ENCODE assay signal across 14 cellular contexts in the genomic region with DNA sequence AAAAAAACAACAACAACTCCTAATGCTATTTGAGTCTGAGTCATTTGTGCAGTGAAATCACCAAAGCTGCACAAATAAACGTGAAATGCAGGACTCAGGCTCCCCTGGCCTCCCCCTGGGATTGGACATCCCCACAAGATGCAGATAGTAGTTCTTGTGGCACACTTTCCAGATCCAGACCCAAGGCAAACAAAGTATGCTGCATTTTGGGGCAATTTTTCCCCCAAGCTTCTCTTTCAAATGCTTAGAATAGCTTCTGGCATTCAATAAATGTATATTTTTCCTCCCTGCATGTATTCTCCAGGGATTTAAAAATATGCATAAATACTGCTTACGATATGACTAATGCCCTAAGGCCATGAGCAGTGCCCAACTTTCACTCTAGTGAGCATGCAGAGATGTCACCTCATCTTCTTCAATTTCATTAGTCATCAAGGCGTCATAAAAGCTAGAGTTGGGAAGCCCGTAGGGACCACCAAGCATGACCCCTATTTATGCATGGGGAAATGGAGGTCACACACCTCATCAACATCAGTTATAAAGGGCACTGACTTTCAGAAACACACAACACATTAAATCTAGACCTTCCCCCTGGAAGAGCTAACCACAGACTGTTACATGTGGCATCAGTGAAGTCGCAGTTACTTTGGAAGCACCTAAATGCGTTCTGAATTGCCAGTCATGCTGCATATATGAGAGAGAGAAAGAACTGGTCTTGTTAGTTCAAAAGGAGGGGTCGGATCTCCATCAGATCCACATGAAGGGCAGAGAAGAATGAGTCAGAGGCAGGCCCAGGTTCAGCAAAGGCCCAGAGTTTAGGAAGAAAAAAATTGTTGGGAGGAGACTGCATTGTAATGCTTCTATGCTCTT.
DNase-seq lines count a peak whose midpoint lies in the region; ATAC-seq and TF ChIP-seq lines count a peak whose summit lies in the region.
"Had no signal": no experiment of that assay in that cellular context is flagged by ENCODE, and none has a peak within 500 bp of the region (broad histone marks: within the 10 kb centered on the region; RNA-seq: fewer than 3 reads in every experiment).

No MANE protein-coding gene starts in this region.

- H3K4me3 ChIP-seq in AG10803 (ENCODE audit: low read length) = no peak overlapping the region
- H3K4me3 ChIP-seq in HEK293 (ENCODE audit: low read depth, low read length) = no peak overlapping the region
- no peak overlapping the region for H3K4me3 ChIP-seq in fibroblast of villous mesenchyme (ENCODE audit: low read depth, low read length)
- H3K4me3 ChIP-seq: esophagus squamous epithelium had no signal

- no peaks in the 10 kb centered on the region for H3K9me3 ChIP-seq in HEK293 (ENCODE audit: control insufficient read depth, insufficient read depth, low read depth, low read length)
- H3K9me3 ChIP-seq: esophagus squamous epithelium had no signal

- H3K36me3 ChIP-seq in HEK293 (ENCODE audit: control insufficient read depth in 2 of 2, insufficient read depth in 1 of 2, low read length in 2 of 2) = no peaks in the 10 kb centered on the region
- H3K36me3 ChIP-seq: esophagus squamous epithelium had no signal

- H3K27ac ChIP-seq in HEK293 (ENCODE audit: extremely low read depth, low read depth, low read length) = no peak overlapping the region
- H3K27ac ChIP-seq: esophagus squamous epithelium had no signal

- no peak for TF ChIP-seq CTCF in AG10803 (conservative IDR thresholded peaks at IDR 0.05; ENCODE audit: low read length)
- TF ChIP-seq CTCF in HEK293 (tag by site-specific recombination; IDR thresholded peaks at IDR 0.05) = no peak
- no peak for TF ChIP-seq CTCF in fibroblast of villous mesenchyme (IDR thresholded peaks at IDR 0.05; ENCODE audit: insufficient read depth, low read depth, low read length)

- no peak for ATAC-seq in GM21367 (IDR thresholded peaks at IDR 0.05; ENCODE audit: unreplicated experiment)

- DNase-seq in AG10803 (ENCODE audit: low read depth) (peak; percentile 70), T1000 (lab: John Stamatoyannopoulos, UW) (peak; percentile 80), fibroblast of villous mesenchyme (ENCODE audit: low read depth) (peak; percentile 55), germinal center (ENCODE audit: low spot score) (no peak), NCI-H187 treated with DMSO at 0.1 percent for 48 hours (lab: John Stamatoyannopoulos, UW) (no peak), ureter (ENCODE audit: low spot score) (no peak)
- DNase-seq: CD4-positive, CD25-positive, alpha-beta regulatory T cell; central memory CD4-positive, alpha-beta T cell; esophagus squamous epithelium; midbrain; MM.1S; stimulated activated CD4-positive, alpha-beta T cell treated with anti-CD3 and anti-CD28 coated beads, Interleukin-4, amount 100 ng/mL, for 4 hours had no signal

- POLR2A ChIA-PET in HEK293 (lab: Yijun Ruan, JAX) = no interaction called here

- CTCF ChIA-PET in HEK293 (lab: Yijun Ruan, JAX) = no interaction called here

- peaks cover 6% of the 10 kb centered on the region; the same call in 1 of the 2 replicates for H3K4me1 ChIP-seq in HEK293 (ENCODE audit: control insufficient read depth, insufficient read depth, low read length)
- H3K4me1 ChIP-seq: esophagus squamous epithelium had no signal

TF ChIP-seq in HEK293, 187 proteins besides CTCF, POLR2A, EP300 and RAD21 (continues in another document):
- TF ChIP-seq ZNF211 (tag by site-specific recombination; IDR thresholded peaks at IDR 0.05; ENCODE audit: low read depth) = no peak
- no peak for TF ChIP-seq ZNF416 (tag by site-specific recombination; IDR thresholded peaks at IDR 0.05)
- TF ChIP-seq TRIM28 (IDR thresholded peaks at IDR 0.05; ENCODE audit: borderline replicate concordance, low read length) = no peak
- TF ChIP-seq, protein P1, sequence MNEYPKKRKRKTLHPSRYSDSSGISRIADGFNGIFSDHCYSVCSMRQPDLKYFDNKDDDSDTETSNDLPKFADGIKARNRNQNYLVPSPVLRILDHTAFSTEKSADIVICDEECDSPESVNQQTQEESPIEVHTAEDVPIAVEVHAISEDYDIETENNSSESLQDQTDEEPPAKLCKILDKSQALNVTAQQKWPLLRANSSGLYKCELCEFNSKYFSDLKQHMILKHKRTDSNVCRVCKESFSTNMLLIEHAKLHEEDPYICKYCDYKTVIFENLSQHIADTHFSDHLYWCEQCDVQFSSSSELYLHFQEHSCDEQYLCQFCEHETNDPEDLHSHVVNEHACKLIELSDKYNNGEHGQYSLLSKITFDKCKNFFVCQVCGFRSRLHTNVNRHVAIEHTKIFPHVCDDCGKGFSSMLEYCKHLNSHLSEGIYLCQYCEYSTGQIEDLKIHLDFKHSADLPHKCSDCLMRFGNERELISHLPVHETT (tag by site-specific recombination; IDR thresholded peaks at IDR 0.05) = 0 out of 2 replicates have a peak, but pooled peaks have one; percentile 50
- TF ChIP-seq ZNF169 (tag by site-specific recombination; IDR thresholded peaks at IDR 0.05) = no peak
- TF ChIP-seq, protein P2, sequence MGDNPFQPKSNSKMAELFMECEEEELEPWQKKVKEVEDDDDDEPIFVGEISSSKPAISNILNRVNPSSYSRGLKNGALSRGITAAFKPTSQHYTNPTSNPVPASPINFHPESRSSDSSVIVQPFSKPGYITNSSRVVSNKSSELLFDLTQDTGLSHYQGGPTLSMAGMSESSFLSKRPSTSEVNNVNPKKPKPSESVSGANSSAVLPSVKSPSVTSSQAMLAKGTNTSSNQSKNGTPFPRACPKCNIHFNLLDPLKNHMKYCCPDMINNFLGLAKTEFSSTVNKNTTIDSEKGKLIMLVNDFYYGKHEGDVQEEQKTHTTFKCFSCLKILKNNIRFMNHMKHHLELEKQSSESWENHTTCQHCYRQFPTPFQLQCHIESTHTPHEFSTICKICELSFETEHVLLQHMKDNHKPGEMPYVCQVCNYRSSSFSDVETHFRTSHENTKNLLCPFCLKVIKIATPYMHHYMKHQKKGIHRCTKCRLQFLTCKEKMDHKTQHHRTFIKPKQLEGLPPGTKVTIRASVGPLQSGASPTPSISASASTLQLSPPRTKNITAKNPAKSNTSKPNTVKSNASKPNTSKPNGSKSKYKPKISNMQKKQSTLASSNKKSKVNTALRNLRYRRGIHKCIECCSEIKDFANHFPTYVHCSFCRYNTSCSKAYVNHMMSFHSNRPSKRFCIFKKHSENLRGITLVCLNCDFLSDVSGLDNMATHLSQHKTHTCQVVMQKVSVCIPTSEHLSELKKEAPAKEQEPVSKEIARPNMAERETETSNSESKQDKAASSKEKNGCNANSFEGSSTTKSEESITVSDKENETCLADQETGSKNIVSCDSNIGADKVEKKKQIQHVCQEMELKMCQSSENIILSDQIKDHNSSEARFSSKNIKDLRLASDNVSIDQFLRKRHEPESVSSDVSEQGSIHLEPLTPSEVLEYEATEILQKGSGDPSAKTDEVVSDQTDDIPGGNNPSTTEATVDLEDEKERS (tag by site-specific recombination; IDR thresholded peaks at IDR 0.05) = no peak
- TF ChIP-seq, protein P3, sequence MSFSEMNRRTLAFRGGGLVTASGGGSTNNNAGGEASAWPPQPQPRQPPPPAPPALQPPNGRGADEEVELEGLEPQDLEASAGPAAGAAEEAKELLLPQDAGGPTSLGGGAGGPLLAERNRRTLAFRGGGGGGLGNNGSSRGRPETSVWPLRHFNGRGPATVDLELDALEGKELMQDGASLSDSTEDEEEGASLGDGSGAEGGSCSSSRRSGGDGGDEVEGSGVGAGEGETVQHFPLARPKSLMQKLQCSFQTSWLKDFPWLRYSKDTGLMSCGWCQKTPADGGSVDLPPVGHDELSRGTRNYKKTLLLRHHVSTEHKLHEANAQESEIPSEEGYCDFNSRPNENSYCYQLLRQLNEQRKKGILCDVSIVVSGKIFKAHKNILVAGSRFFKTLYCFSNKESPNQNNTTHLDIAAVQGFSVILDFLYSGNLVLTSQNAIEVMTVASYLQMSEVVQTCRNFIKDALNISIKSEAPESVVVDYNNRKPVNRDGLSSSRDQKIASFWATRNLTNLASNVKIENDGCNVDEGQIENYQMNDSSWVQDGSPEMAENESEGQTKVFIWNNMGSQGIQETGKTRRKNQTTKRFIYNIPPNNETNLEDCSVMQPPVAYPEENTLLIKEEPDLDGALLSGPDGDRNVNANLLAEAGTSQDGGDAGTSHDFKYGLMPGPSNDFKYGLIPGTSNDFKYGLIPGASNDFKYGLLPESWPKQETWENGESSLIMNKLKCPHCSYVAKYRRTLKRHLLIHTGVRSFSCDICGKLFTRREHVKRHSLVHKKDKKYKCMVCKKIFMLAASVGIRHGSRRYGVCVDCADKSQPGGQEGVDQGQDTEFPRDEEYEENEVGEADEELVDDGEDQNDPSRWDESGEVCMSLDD (tag by site-specific recombination; IDR thresholded peaks at IDR 0.05) = no peak
- no peak for TF ChIP-seq PRDM1 (tag by site-specific recombination; IDR thresholded peaks at IDR 0.05)
- peak; percentile 62 for TF ChIP-seq ZNF629 (tag by site-specific recombination; IDR thresholded peaks at IDR 0.05)
- TF ChIP-seq, protein P4, sequence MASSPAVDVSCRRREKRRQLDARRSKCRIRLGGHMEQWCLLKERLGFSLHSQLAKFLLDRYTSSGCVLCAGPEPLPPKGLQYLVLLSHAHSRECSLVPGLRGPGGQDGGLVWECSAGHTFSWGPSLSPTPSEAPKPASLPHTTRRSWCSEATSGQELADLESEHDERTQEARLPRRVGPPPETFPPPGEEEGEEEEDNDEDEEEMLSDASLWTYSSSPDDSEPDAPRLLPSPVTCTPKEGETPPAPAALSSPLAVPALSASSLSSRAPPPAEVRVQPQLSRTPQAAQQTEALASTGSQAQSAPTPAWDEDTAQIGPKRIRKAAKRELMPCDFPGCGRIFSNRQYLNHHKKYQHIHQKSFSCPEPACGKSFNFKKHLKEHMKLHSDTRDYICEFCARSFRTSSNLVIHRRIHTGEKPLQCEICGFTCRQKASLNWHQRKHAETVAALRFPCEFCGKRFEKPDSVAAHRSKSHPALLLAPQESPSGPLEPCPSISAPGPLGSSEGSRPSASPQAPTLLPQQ (tag by site-specific recombination; IDR thresholded peaks at IDR 0.05) = no peak
- TF ChIP-seq ZNF266 (tag by site-specific recombination; IDR thresholded peaks at IDR 0.05; ENCODE audit: low read depth) = no peak

Comparison
In these comparisons a context has a peak if more than half of its experiments do, and no peak if none do; other contexts are left out.
1. DNase-seq: peak in AG10803 (single experiment), T1000 (single experiment) and fibroblast of villous mesenchyme (single experiment); none in germinal center (single experiment), NCI-H187 treated with DMSO at 0.1 percent for 48 hours (single experiment) and ureter (single experiment).